ENCODE assay signal across 1 cellular context in the genomic region with DNA sequence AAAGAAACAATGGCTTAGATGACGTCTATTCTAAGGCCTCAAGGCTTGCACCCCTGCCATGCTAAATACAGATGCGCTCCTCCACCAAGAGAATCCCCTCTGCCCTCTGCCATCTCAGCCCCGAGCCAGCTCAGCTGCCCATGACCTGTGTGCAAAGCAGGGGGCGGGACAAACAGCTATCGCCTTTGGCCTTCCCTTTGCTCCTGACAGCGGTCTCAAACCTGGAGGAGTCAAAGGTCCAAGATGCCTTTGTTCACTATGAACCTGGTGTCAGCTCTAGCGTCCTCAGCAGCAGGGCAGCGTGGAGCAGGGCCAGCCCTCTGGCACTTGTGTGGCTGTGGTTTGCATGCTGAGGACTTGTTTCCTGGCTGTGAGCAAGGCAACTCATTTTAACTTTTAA.
TF ChIP-seq lines count a peak whose summit lies in the region.

No MANE protein-coding gene starts in this region.

TF ChIP-seq in HepG2, 621 proteins besides CTCF, POLR2A, EP300 and RAD21 (continued from another document and continues in another):
- TF ChIP-seq THRA (CRISPR knock-in tag; IDR thresholded peaks at IDR 0.05; ENCODE audit: borderline replicate concordance) (no peak), NKX3-1 (CRISPR knock-in tag; IDR thresholded peaks at IDR 0.05) (no peak), SMYD3 (CRISPR knock-in tag; IDR thresholded peaks at IDR 0.05) (no peak), DNMT3B (CRISPR knock-in tag; conservative IDR thresholded peaks at IDR 0.05) (no peak), CHCHD3 (CRISPR knock-in tag; IDR thresholded peaks at IDR 0.05) (no peak), HCFC1 (IDR thresholded peaks at IDR 0.05; ENCODE audit: low read depth, low read length) (no peak), ZFP37 (CRISPR knock-in tag; IDR thresholded peaks at IDR 0.05; ENCODE audit: borderline replicate concordance) (no peak), SCMH1 (CRISPR knock-in tag; IDR thresholded peaks at IDR 0.05; ENCODE audit: borderline replicate concordance) (no peak), ZNF704 (CRISPR knock-in tag; IDR thresholded peaks at IDR 0.05; ENCODE audit: borderline replicate concordance) (no peak), PPARG (CRISPR knock-in tag; conservative IDR thresholded peaks at IDR 0.05) (no peak), SUZ12 (IDR thresholded peaks at IDR 0.05; ENCODE audit: low read depth, low read length) (no peak), ARHGAP35 (CRISPR knock-in tag; IDR thresholded peaks at IDR 0.05; ENCODE audit: borderline replicate concordance) (no peak), NR1H2 (CRISPR knock-in tag; IDR thresholded peaks at IDR 0.05; ENCODE audit: borderline replicate concordance, low read depth) (no peak), RFX3 (CRISPR knock-in tag; IDR thresholded peaks at IDR 0.05) (no peak), SALL1 (CRISPR knock-in tag; IDR thresholded peaks at IDR 0.05) (peak; percentile 31; the same call in 1 of the 2 replicates), MLX (CRISPR knock-in tag; IDR thresholded peaks at IDR 0.05) (no peak), ZNF710 (CRISPR knock-in tag; IDR thresholded peaks at IDR 0.05; ENCODE audit: borderline replicate concordance) (no peak), ZNF280B (CRISPR knock-in tag; IDR thresholded peaks at IDR 0.05; ENCODE audit: borderline replicate concordance) (no peak), ZNF644 (CRISPR knock-in tag; IDR thresholded peaks at IDR 0.05; ENCODE audit: low read depth) (no peak), ZNF34 (CRISPR knock-in tag; IDR thresholded peaks at IDR 0.05; ENCODE audit: borderline replicate concordance) (no peak), ZNF589 (CRISPR knock-in tag; conservative IDR thresholded peaks at IDR 0.05) (no peak), ZNF234 (CRISPR knock-in tag; conservative IDR thresholded peaks at IDR 0.05) (no peak), NFKBIZ (CRISPR knock-in tag; IDR thresholded peaks at IDR 0.05) (no peak), ARID5B (CRISPR knock-in tag; IDR thresholded peaks at IDR 0.05) (peak; percentile 34; the same call in 1 of the 2 replicates), JARID2 (CRISPR knock-in tag; IDR thresholded peaks at IDR 0.05; ENCODE audit: insufficient replicate concordance) (no peak), NFIB (CRISPR knock-in tag; IDR thresholded peaks at IDR 0.05; ENCODE audit: borderline replicate concordance) (no peak), HNRNPK (IDR thresholded peaks at IDR 0.05; ENCODE audit: low read depth, low read length, poor library complexity, severe bottlenecking) (no peak), MAFK (conservative IDR thresholded peaks at IDR 0.05 in 1 of 2, IDR thresholded peaks at IDR 0.05 in 1 of 2; ENCODE audit: low read length in 2 of 2) (no peak)
- TF ChIP-seq, protein P1, sequence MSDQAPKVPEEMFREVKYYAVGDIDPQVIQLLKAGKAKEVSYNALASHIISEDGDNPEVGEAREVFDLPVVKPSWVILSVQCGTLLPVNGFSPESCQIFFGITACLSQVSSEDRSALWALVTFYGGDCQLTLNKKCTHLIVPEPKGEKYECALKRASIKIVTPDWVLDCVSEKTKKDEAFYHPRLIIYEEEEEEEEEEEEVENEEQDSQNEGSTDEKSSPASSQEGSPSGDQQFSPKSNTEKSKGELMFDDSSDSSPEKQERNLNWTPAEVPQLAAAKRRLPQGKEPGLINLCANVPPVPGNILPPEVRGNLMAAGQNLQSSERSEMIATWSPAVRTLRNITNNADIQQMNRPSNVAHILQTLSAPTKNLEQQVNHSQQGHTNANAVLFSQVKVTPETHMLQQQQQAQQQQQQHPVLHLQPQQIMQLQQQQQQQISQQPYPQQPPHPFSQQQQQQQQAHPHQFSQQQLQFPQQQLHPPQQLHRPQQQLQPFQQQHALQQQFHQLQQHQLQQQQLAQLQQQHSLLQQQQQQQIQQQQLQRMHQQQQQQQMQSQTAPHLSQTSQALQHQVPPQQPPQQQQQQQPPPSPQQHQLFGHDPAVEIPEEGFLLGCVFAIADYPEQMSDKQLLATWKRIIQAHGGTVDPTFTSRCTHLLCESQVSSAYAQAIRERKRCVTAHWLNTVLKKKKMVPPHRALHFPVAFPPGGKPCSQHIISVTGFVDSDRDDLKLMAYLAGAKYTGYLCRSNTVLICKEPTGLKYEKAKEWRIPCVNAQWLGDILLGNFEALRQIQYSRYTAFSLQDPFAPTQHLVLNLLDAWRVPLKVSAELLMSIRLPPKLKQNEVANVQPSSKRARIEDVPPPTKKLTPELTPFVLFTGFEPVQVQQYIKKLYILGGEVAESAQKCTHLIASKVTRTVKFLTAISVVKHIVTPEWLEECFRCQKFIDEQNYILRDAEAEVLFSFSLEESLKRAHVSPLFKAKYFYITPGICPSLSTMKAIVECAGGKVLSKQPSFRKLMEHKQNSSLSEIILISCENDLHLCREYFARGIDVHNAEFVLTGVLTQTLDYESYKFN (CRISPR knock-in tag; conservative IDR thresholded peaks at IDR 0.05): peak; percentile 25; the same call in 1 of the 2 replicates
- TF ChIP-seq, protein P2, sequence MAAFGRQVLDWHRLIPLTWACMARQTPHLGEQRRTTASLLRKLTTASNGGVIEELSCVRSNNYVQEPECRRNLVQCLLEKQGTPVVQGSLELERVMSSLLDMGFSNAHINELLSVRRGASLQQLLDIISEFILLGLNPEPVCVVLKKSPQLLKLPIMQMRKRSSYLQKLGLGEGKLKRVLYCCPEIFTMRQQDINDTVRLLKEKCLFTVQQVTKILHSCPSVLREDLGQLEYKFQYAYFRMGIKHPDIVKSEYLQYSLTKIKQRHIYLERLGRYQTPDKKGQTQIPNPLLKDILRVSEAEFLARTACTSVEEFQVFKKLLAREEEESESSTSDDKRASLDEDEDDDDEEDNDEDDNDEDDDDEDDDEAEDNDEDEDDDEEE (CRISPR knock-in tag; IDR thresholded peaks at IDR 0.05): no peak
- TF ChIP-seq, protein P3, sequence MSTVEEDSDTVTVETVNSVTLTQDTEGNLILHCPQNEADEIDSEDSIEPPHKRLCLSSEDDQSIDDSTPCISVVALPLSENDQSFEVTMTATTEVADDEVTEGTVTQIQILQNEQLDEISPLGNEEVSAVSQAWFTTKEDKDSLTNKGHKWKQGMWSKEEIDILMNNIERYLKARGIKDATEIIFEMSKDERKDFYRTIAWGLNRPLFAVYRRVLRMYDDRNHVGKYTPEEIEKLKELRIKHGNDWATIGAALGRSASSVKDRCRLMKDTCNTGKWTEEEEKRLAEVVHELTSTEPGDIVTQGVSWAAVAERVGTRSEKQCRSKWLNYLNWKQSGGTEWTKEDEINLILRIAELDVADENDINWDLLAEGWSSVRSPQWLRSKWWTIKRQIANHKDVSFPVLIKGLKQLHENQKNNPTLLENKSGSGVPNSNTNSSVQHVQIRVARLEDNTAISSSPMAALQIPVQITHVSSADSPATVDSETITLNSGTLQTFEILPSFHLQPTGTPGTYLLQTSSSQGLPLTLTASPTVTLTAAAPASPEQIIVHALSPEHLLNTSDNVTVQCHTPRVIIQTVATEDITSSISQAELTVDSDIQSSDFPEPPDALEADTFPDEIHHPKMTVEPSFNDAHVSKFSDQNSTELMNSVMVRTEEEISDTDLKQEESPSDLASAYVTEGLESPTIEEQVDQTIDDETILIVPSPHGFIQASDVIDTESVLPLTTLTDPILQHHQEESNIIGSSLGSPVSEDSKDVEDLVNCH (CRISPR knock-in tag; IDR thresholded peaks at IDR 0.05): no peak
- TF ChIP-seq, protein P4, sequence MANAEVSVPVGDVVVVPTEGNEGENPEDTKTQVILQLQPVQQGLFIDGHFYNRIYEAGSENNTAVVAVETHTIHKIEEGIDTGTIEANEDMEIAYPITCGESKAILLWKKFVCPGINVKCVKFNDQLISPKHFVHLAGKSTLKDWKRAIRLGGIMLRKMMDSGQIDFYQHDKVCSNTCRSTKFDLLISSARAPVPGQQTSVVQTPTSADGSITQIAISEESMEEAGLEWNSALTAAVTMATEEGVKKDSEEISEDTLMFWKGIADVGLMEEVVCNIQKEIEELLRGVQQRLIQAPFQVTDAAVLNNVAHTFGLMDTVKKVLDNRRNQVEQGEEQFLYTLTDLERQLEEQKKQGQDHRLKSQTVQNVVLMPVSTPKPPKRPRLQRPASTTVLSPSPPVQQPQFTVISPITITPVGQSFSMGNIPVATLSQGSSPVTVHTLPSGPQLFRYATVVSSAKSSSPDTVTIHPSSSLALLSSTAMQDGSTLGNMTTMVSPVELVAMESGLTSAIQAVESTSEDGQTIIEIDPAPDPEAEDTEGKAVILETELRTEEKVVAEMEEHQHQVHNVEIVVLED (CRISPR knock-in tag; IDR thresholded peaks at IDR 0.05; ENCODE audit: borderline replicate concordance): no peak
- TF ChIP-seq, protein P5, sequence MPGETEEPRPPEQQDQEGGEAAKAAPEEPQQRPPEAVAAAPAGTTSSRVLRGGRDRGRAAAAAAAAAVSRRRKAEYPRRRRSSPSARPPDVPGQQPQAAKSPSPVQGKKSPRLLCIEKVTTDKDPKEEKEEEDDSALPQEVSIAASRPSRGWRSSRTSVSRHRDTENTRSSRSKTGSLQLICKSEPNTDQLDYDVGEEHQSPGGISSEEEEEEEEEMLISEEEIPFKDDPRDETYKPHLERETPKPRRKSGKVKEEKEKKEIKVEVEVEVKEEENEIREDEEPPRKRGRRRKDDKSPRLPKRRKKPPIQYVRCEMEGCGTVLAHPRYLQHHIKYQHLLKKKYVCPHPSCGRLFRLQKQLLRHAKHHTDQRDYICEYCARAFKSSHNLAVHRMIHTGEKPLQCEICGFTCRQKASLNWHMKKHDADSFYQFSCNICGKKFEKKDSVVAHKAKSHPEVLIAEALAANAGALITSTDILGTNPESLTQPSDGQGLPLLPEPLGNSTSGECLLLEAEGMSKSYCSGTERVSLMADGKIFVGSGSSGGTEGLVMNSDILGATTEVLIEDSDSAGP (CRISPR knock-in tag; IDR thresholded peaks at IDR 0.05; ENCODE audit: borderline replicate concordance): 0 out of 2 replicates have a peak, but pooled peaks have one; percentile 42
